ENCODE assay signal across 6 cellular contexts in the genomic region with DNA sequence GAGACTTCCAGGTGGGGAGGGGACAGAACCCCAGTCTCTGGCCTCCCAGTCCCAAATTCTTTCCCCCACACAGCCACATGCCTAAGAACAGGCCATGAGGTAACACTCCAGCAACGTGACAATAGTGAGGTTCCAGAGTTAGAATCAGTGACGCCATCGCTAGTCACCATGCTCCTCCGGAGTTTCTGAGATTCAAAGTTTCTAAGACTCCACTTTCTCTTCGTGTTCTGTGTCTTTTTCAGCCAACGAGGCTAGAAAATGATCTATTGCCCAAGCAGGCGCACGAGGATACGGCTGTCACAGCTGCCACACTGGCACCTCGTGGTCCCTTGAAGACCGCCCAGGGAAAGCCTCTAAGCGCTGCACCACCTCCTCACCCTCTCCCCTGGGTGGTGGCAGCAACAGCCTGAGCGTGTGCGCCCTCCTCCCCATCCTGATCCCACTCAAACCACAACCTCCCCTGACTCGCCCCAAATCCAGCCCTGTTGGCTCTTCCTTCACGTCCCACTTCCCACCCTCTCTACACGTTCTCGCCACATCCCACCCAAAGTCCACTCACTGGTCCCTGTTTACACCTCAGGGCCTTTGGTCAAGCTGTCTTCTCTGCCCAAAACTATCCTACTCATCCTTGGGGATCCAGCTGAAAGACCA. TPM values are rescaled to one million over a fixed set of nuclear protein-coding genes. Genes with fewer than 3 reads are reported as not detected.
DNase-seq lines count a peak whose midpoint lies in the region; ATAC-seq and TF ChIP-seq lines count a peak whose summit lies in the region.

No MANE protein-coding gene starts in this region.

- H3K27me3 Mint-ChIP-seq in neural crest cell (ENCODE audit: low read depth) = no peaks in the 10 kb centered on the region

- H3K4me1 ChIP-seq in PC-3 (ENCODE audit: insufficient read depth, low read length) = peaks cover 21% of the 10 kb centered on the region

- H3K79me2 ChIP-seq in PC-3 (ENCODE audit: low read length) = peaks cover 19% of the 10 kb centered on the region; the same call in 1 of the 2 replicates

- no peak for DNase-seq in PC-3
- peak; percentile 10 for DNase-seq in brain microvascular endothelial cell
- DNase-seq in neural crest cell (ENCODE audit: low read depth, low spot score) = no peak
- no peak for DNase-seq in G401 (ENCODE audit: low spot score)

- no peaks in the 10 kb centered on the region for H4K20me1 ChIP-seq in PC-3 (ENCODE audit: low read length)

- H3K27ac Mint-ChIP-seq in neural crest cell (ENCODE audit: unreplicated experiment) = peak overlapping the region; percentile 43

- TF ChIP-seq CTCF in PC-3 (conservative IDR thresholded peaks at IDR 0.05; ENCODE audit: low read depth, low read length) = no peak
- TF ChIP-seq CTCF in brain microvascular endothelial cell (IDR thresholded peaks at IDR 0.05; ENCODE audit: low read depth, low read length, missing control alignments) = no peak
- no peak for TF ChIP-seq CTCF in neural crest cell (conservative IDR thresholded peaks at IDR 0.05)

- H3K4me1 Mint-ChIP-seq in neural crest cell = peaks cover 36% of the 10 kb centered on the region

- peak overlapping the region; percentile 92 for H3K4me3 Mint-ChIP-seq in neural crest cell

- H3K4me2 ChIP-seq in PC-3 (ENCODE audit: low read length) = peak overlapping the region; percentile 99

- no peaks in the 10 kb centered on the region for H3K9me2 ChIP-seq in PC-3 (replicated peaks; ENCODE audit: low read length)

- peaks cover 3% of the 10 kb centered on the region for H3K36me3 Mint-ChIP-seq in neural crest cell (ENCODE audit: low read depth)

- H3K27ac ChIP-seq in PC-3 (ENCODE audit: low read length) (peak overlapping the region; percentile 17), brain microvascular endothelial cell (peak overlapping the region; percentile 66)

- peak overlapping the region; percentile 76 for H3K9ac ChIP-seq in PC-3 (ENCODE audit: low read length)

- intact Hi-C loops in PC-3 (cut with micrococcal nuclease) = no loop called here

- POLR2A ChIA-PET in PC-3 (lab: Charles Lee; ENCODE audit: unreplicated experiment) = interaction anchor here (0.5 kb wide), 1 partner anchor 29 kb away, joined by 4 read pairs; no protein-coding TSS in a partner anchor

- H3K36me3 ChIP-seq in PC-3 (ENCODE audit: low read depth, low read length) (no peaks in the 10 kb centered on the region), brain microvascular endothelial cell (replicated peaks) (no peaks in the 10 kb centered on the region)

- no peaks in the 10 kb centered on the region for H3K27me3 ChIP-seq in PC-3 (ENCODE audit: low read length)
- no peaks in the 10 kb centered on the region for H3K27me3 ChIP-seq in brain microvascular endothelial cell (replicated peaks)

- H3K4me3 ChIP-seq in PC-3 (ENCODE audit: low read length) (peak overlapping the region; percentile 78), brain microvascular endothelial cell (ENCODE audit: low read depth, low read length) (peak overlapping the region; percentile 71)

- CTCF ChIA-PET in PC-3 (lab: Charles Lee) = no interaction called here

- H3F3A ChIP-seq in PC-3 (ENCODE audit: low read length, unreplicated experiment) = no peaks in the 10 kb centered on the region

- H3K9me3 Mint-ChIP-seq in neural crest cell = no peaks in the 10 kb centered on the region

- no peaks in the 10 kb centered on the region for H3K9me3 ChIP-seq in PC-3 (ENCODE audit: low read length)

- BruUV-seq in PC-3 (replicated peaks; lab: Mats Ljungman, UMichigan) = TSS peak; percentile 74

- H2AFZ ChIP-seq in PC-3 (ENCODE audit: low read length) = peak overlapping the region; percentile 81

- in situ Hi-C loops in brain microvascular endothelial cell (cut with HindIII; ENCODE audit: low pct_ligation_motif_present, low sequenced_read_pairs) = no loop called here
- in situ Hi-C loops in G401 (cut with HindIII; ENCODE audit: low sequenced_read_pairs) = no loop called here

- ATAC-seq in GM19455 (IDR thresholded peaks at IDR 0.05; ENCODE audit: unreplicated experiment) = peak; percentile 5
- no peak for ATAC-seq in PC-3
- no peak for ATAC-seq in GM18511 (IDR thresholded peaks at IDR 0.05; ENCODE audit: unreplicated experiment)

RNA-seq across cellular contexts. Expression of a gene that starts 1.0 kb away (rescaled TPM):
- total RNA-seq in PC-3 (2014; rRNA removed) (73.4 and 90.9 TPM in 2 replicates), neural crest cell (189 and 200 TPM in 2 replicates)
- total RNA-seq in G401 (2014; rRNA removed; shearing (Covaris generic)) = 130 and 133 TPM in 2 replicates

RNA-seq across cellular contexts. Expression of a gene that starts 2.8 kb away (rescaled TPM):
- total RNA-seq in PC-3 (2014; rRNA removed) (not detected in 2 replicates), neural crest cell (not detected in 2 replicates)
- total RNA-seq in G401 (2014; rRNA removed; shearing (Covaris generic)) = 0.31 TPM in 1 of 2 replicates, not detected in the other

RNA-seq across cellular contexts. Expression of a gene that starts 28.1 kb away (rescaled TPM):
- total RNA-seq in PC-3 (2014; rRNA removed) (0.11 TPM in 1 of 2 replicates, not detected in the other), neural crest cell (not detected in 2 replicates)
- 0.61 TPM in 1 of 2 replicates, not detected in the other for total RNA-seq in G401 (2014; rRNA removed; shearing (Covaris generic))

RNA-seq across cellular contexts. Expression of a gene that starts 28.3 kb away (rescaled TPM):
- 969 and 1,089 TPM in 2 replicates for total RNA-seq in PC-3 (2014; rRNA removed)
- 364 and 368 TPM in 2 replicates for total RNA-seq in neural crest cell
- 310 and 320 TPM in 2 replicates for total RNA-seq in G401 (2014; rRNA removed; shearing (Covaris generic))

RNA-seq across cellular contexts. Expression of a gene that starts 39.1 kb away (rescaled TPM):
- 201 and 261 TPM in 2 replicates for total RNA-seq in PC-3 (2014; rRNA removed)
- total RNA-seq in neural crest cell = 405 and 429 TPM in 2 replicates
- total RNA-seq in G401 (2014; rRNA removed; shearing (Covaris generic)) = 183 and 209 TPM in 2 replicates
